19 cellular contexts compared by ENCODE assay signal in genomic region chr15:25406846-25407245, GRCh38. TPM values are rescaled to one million over a fixed set of nuclear protein-coding genes. Genes with fewer than 3 reads are reported as not detected.
DNase-seq lines count a peak whose midpoint lies in the region; ATAC-seq and TF ChIP-seq lines count a peak whose summit lies in the region.
"Had no signal": no experiment of that assay in that cellular context is flagged by ENCODE, and none has a peak within 500 bp of the region (broad histone marks: within the 10 kb centered on the region; RNA-seq: fewer than 3 reads in every experiment).

No MANE protein-coding gene starts in this region.

- no peak for ATAC-seq in CD8-positive, alpha-beta T cell
- no peak for ATAC-seq in GM18520 (IDR thresholded peaks at IDR 0.05; ENCODE audit: unreplicated experiment)
- no peak for ATAC-seq in GM18907 (IDR thresholded peaks at IDR 0.05; ENCODE audit: unreplicated experiment)

- CTCF ChIA-PET in CD8-positive, alpha-beta T cell (lab: Charles Lee) = no interaction called here

- H3K27ac ChIP-seq in CD8-positive, alpha-beta T cell (ENCODE audit: low read depth, low read length) = no peak overlapping the region
- H3K27ac ChIP-seq in iPS-20b (ENCODE audit: low read length) (no peak overlapping the region), Peyer's patch (no peak overlapping the region)
- H3K27ac ChIP-seq: epithelial cell of prostate, hepatocyte, right atrium auricular region had no signal

- POLR2A ChIA-PET in CD8-positive, alpha-beta T cell (lab: Charles Lee) = interaction anchor here (0.7 kb wide), 1 partner anchor 12 kb away, joined by 3 read pairs; no protein-coding TSS in a partner anchor

- H3K4me1 Mint-ChIP-seq in activated CD4-positive, alpha-beta T cell treated with anti-CD3 and anti-CD28 coated beads, Interleukin-2, amount 10 ng/mL, durations not matched to agents 24 days and 14 days = peaks cover 18% of the 10 kb centered on the region
- peaks cover 41% of the 10 kb centered on the region for H3K4me1 Mint-ChIP-seq in CD8-positive, alpha-beta T cell (ENCODE audit: low read depth)
- H3K4me1 Mint-ChIP-seq in activated T-helper 2 cell treated with anti-CD3 and anti-CD28 coated beads, Interferon-gamma antibody, Interleukin-2, Interleukin-4, amounts not matched to agents 10 μg/mL and 5 μg/mL and 100 μg/mL, durations not matched to agents 14 hours and 24 hours and 36 hours (ENCODE audit: low read depth) = peaks cover 19% of the 10 kb centered on the region

- H3K27me3 Mint-ChIP-seq in activated CD4-positive, alpha-beta T cell treated with anti-CD3 and anti-CD28 coated beads, Interleukin-2, amount 10 ng/mL, durations not matched to agents 24 days and 14 days = no peaks in the 10 kb centered on the region
- no peaks in the 10 kb centered on the region for H3K27me3 Mint-ChIP-seq in CD8-positive, alpha-beta T cell (ENCODE audit: low read depth)
- H3K27me3 Mint-ChIP-seq in activated T-helper 2 cell treated with anti-CD3 and anti-CD28 coated beads, Interferon-gamma antibody, Interleukin-2, Interleukin-4, amounts not matched to agents 10 μg/mL and 5 μg/mL and 100 μg/mL, durations not matched to agents 14 hours and 24 hours and 36 hours (ENCODE audit: low read depth) = no peaks in the 10 kb centered on the region

- no peaks in the 10 kb centered on the region for H3K4me1 ChIP-seq in CD8-positive, alpha-beta T cell (ENCODE audit: insufficient read depth, low read length)
- H3K4me1 ChIP-seq in iPS-20b (ENCODE audit: insufficient read depth, low read length) (peaks cover 22% of the 10 kb centered on the region; the same call in 1 of the 2 replicates), Peyer's patch (peaks cover 0 to 20% (median 0%) of the 10 kb centered on the region in 4 donors)
- H3K4me1 ChIP-seq: Caco-2 had no signal

- no peak overlapping the region for H3K4me3 ChIP-seq in CD8-positive, alpha-beta T cell (ENCODE audit: low read depth, low read length)
- peak overlapping the region; percentile 26; the same call in 1 of the 2 replicates for H3K4me3 ChIP-seq in iPS-20b (ENCODE audit: low read length)
- H3K4me3 ChIP-seq in Peyer's patch = no peak overlapping the region
- H3K4me3 ChIP-seq: dorsolateral prefrontal cortex, hepatocyte, right atrium auricular region had no signal

- TF ChIP-seq POLR2A in Peyer's patch (IDR thresholded peaks at IDR 0.05) = no peak

- TF ChIP-seq CTCF in CD8-positive, alpha-beta T cell (IDR thresholded peaks at IDR 0.05) = no peak
- TF ChIP-seq CTCF in Peyer's patch (IDR thresholded peaks at IDR 0.05) = no peak

- peaks cover 60% of the 10 kb centered on the region for H3K36me3 Mint-ChIP-seq in activated CD4-positive, alpha-beta T cell treated with anti-CD3 and anti-CD28 coated beads, Interleukin-2, amount 10 ng/mL, durations not matched to agents 24 days and 14 days (ENCODE audit: low read depth)
- peaks cover 66% of the 10 kb centered on the region for H3K36me3 Mint-ChIP-seq in CD8-positive, alpha-beta T cell
- peaks cover 69% of the 10 kb centered on the region for H3K36me3 Mint-ChIP-seq in activated T-helper 2 cell treated with anti-CD3 and anti-CD28 coated beads, Interferon-gamma antibody, Interleukin-2, Interleukin-4, amounts not matched to agents 10 μg/mL and 5 μg/mL and 100 μg/mL, durations not matched to agents 14 hours and 24 hours and 36 hours (ENCODE audit: low read depth)

- no peaks in the 10 kb centered on the region for H3K27me3 ChIP-seq in CD8-positive, alpha-beta T cell (ENCODE audit: insufficient read depth, low read length)
- H3K27me3 ChIP-seq in iPS-20b (ENCODE audit: insufficient read depth, low read length) (no peaks in the 10 kb centered on the region), Peyer's patch (no peaks in the 10 kb centered on the region)
- H3K27me3 ChIP-seq: dorsolateral prefrontal cortex, hepatocyte, right atrium auricular region had no signal

- DNase-seq in activated CD4-positive, alpha-beta T cell treated with anti-CD3 and anti-CD28 coated beads, Interleukin-2, amount 10 ng/mL, durations not matched to agents 24 days and 14 days = no peak
- no peak for DNase-seq in activated CD4-positive, alpha-beta T cell treated with anti-CD3 and anti-CD28 coated beads for 1 hour
- no peak for DNase-seq in CD8-positive, alpha-beta T cell
- no peak for DNase-seq in activated T-helper 2 cell treated with anti-CD3 and anti-CD28 coated beads, Interferon-gamma antibody, Interleukin-2, Interleukin-4, amounts not matched to agents 10 μg/mL and 5 μg/mL and 100 μg/mL, durations not matched to agents 14 hours and 24 hours and 36 hours (ENCODE audit: low spot score)
- DNase-seq in Peyer's patch = no peak
- DNase-seq: activated CD4-positive, alpha-beta T cell treated with anti-CD3 and anti-CD28 coated beads, Interleukin-2, amount 50 U/mL, for 1 hour; Caco-2; dorsolateral prefrontal cortex; islet precursor cell; NCI-H1436 treated with DMSO at 0.1 percent for 48 hours; NCI-H2171; NCI-H526 treated with DMSO at 0.1 percent for 48 hours; substantia nigra had no signal

- H3K4me3 Mint-ChIP-seq in activated CD4-positive, alpha-beta T cell treated with anti-CD3 and anti-CD28 coated beads, Interleukin-2, amount 10 ng/mL, durations not matched to agents 24 days and 14 days = no peak overlapping the region
- H3K4me3 Mint-ChIP-seq in CD8-positive, alpha-beta T cell = no peak overlapping the region
- no peak overlapping the region for H3K4me3 Mint-ChIP-seq in activated T-helper 2 cell treated with anti-CD3 and anti-CD28 coated beads, Interferon-gamma antibody, Interleukin-2, Interleukin-4, amounts not matched to agents 10 μg/mL and 5 μg/mL and 100 μg/mL, durations not matched to agents 14 hours and 24 hours and 36 hours (ENCODE audit: low read depth)

- no peaks in the 10 kb centered on the region for H3K9me3 ChIP-seq in CD8-positive, alpha-beta T cell (ENCODE audit: low read length)
- no peaks in the 10 kb centered on the region for H3K9me3 ChIP-seq in iPS-20b (ENCODE audit: insufficient read depth, low read depth, low read length)
- H3K9me3 ChIP-seq in Peyer's patch = no peaks in the 10 kb centered on the region
- H3K9me3 ChIP-seq: Caco-2 had no signal

- peaks cover 18% of the 10 kb centered on the region for H3K9me3 Mint-ChIP-seq in activated CD4-positive, alpha-beta T cell treated with anti-CD3 and anti-CD28 coated beads, Interleukin-2, amount 10 ng/mL, durations not matched to agents 24 days and 14 days
- peaks cover 4% of the 10 kb centered on the region for H3K9me3 Mint-ChIP-seq in CD8-positive, alpha-beta T cell
- H3K9me3 Mint-ChIP-seq in activated T-helper 2 cell treated with anti-CD3 and anti-CD28 coated beads, Interferon-gamma antibody, Interleukin-2, Interleukin-4, amounts not matched to agents 10 μg/mL and 5 μg/mL and 100 μg/mL, durations not matched to agents 14 hours and 24 hours and 36 hours = peaks cover 19% of the 10 kb centered on the region

- intact Hi-C loops in activated CD4-positive, alpha-beta T cell treated with anti-CD3 and anti-CD28 coated beads, Interleukin-2, amount 10 ng/mL, durations not matched to agents 24 days and 14 days (cut with micrococcal nuclease) = no loop called here
- intact Hi-C loops in CD8-positive, alpha-beta T cell (cut with DNase I, micrococcal nuclease) = no loop called here
- intact Hi-C loops in activated T-helper 2 cell treated with anti-CD3 and anti-CD28 coated beads, Interferon-gamma antibody, Interleukin-2, Interleukin-4, amounts not matched to agents 10 μg/mL and 5 μg/mL and 100 μg/mL, durations not matched to agents 14 hours and 24 hours and 36 hours (cut with micrococcal nuclease) = no loop called here

- H3K36me3 ChIP-seq in CD8-positive, alpha-beta T cell (ENCODE audit: insufficient read depth, low read length) = peaks cover 13% of the 10 kb centered on the region
- peaks cover 45% of the 10 kb centered on the region; the same call in 1 of the 2 replicates for H3K36me3 ChIP-seq in iPS-20b (ENCODE audit: insufficient read depth, low read depth, low read length)
- H3K36me3 ChIP-seq in Peyer's patch = peaks cover 0 to 41% (median 0%) of the 10 kb centered on the region in 3 donors

- H3K27ac Mint-ChIP-seq in activated CD4-positive, alpha-beta T cell treated with anti-CD3 and anti-CD28 coated beads, Interleukin-2, amount 10 ng/mL, durations not matched to agents 24 days and 14 days = peak overlapping the region; percentile 70
- H3K27ac Mint-ChIP-seq in CD8-positive, alpha-beta T cell = peak overlapping the region; percentile 37
- H3K27ac Mint-ChIP-seq in activated T-helper 2 cell treated with anti-CD3 and anti-CD28 coated beads, Interferon-gamma antibody, Interleukin-2, Interleukin-4, amounts not matched to agents 10 μg/mL and 5 μg/mL and 100 μg/mL, durations not matched to agents 14 hours and 24 hours and 36 hours = peak overlapping the region; percentile 57

- H3K9ac ChIP-seq in iPS-20b (ENCODE audit: low read depth, low read length) = no peak overlapping the region

RNA-seq across cellular contexts. Expression of gene UBE3A, which starts 32.0 kb away (rescaled TPM):
- 110 and 116 TPM in 2 replicates for total RNA-seq in activated CD4-positive, alpha-beta T cell treated with anti-CD3 and anti-CD28 coated beads, Interleukin-2, amount 10 ng/mL, durations not matched to agents 24 days and 14 days
- total RNA-seq in CD8-positive, alpha-beta T cell = 100 to 1,000 TPM; 133 to 138 TPM
- 107 and 108 TPM in 2 replicates for total RNA-seq in activated T-helper 2 cell treated with anti-CD3 and anti-CD28 coated beads, Interferon-gamma antibody, Interleukin-2, Interleukin-4, amounts not matched to agents 10 μg/mL and 5 μg/mL and 100 μg/mL, durations not matched to agents 14 hours and 24 hours and 36 hours
- total RNA-seq in Peyer's patch = 100 to 1,000 TPM in 2 of 4 donors, 10 to 100 TPM in 2; 52.9 to 106 (median 95.2) TPM
